In genomic region chrX:109890910-109891502, GRCh38 we compare ENCODE assay signal across 8 cellular contexts.
A peak's percentile ranks its signal among the peaks of the same experiment; 100 is the strongest.
DNase-seq lines count a peak whose midpoint lies in the region; ATAC-seq and TF ChIP-seq lines count a peak whose summit lies in the region.

No MANE protein-coding gene starts in this region.

- no peaks in the 10 kb centered on the region for H3K4me1 ChIP-seq in PC-3 (ENCODE audit: insufficient read depth, low read length)

- H3K27me3 Mint-ChIP-seq in osteocyte (ENCODE audit: unreplicated experiment): peaks cover 39% of the 10 kb centered on the region

- TF ChIP-seq CTCF in AG10803 (conservative IDR thresholded peaks at IDR 0.05; ENCODE audit: low read length): peak; percentile 78
- peak; percentile 89 for TF ChIP-seq CTCF in PC-3 (conservative IDR thresholded peaks at IDR 0.05; ENCODE audit: low read depth, low read length)
- TF ChIP-seq CTCF in fibroblast of villous mesenchyme (IDR thresholded peaks at IDR 0.05; ENCODE audit: insufficient read depth, low read depth, low read length): peak; percentile 84
- peak; percentile 95 for TF ChIP-seq CTCF in osteocyte (IDR thresholded peaks at IDR 0.05)

- no peak overlapping the region for H3K27ac ChIP-seq in PC-3 (ENCODE audit: low read length)

- ATAC-seq in GM18867 (IDR thresholded peaks at IDR 0.05; ENCODE audit: unreplicated experiment): peak; percentile 69
- peak; percentile 71 for ATAC-seq in HG03521 (IDR thresholded peaks at IDR 0.05; ENCODE audit: unreplicated experiment)
- ATAC-seq in PC-3: peak; percentile 84

- no peaks in the 10 kb centered on the region for H3K9me2 ChIP-seq in PC-3 (replicated peaks; ENCODE audit: low read length)

- H3F3A ChIP-seq in PC-3 (ENCODE audit: low read length, unreplicated experiment): no peaks in the 10 kb centered on the region

- H3K4me1 Mint-ChIP-seq in osteocyte (ENCODE audit: unreplicated experiment): no peaks in the 10 kb centered on the region

- no peak overlapping the region for H3K9ac ChIP-seq in PC-3 (ENCODE audit: low read length)

- no peaks in the 10 kb centered on the region for H4K20me1 ChIP-seq in PC-3 (ENCODE audit: low read length)

- H3K9me3 Mint-ChIP-seq in osteocyte (ENCODE audit: unreplicated experiment): no peaks in the 10 kb centered on the region

- H3K79me2 ChIP-seq in PC-3 (ENCODE audit: low read length): no peaks in the 10 kb centered on the region

- H2AFZ ChIP-seq in PC-3 (ENCODE audit: low read length): peak overlapping the region; percentile 60

- H3K4me3 ChIP-seq in AG10803 (ENCODE audit: low read length) (no peak overlapping the region), PC-3 (ENCODE audit: low read length) (no peak overlapping the region), fibroblast of villous mesenchyme (ENCODE audit: low read depth, low read length) (no peak overlapping the region)

- BruUV-seq in PC-3 (replicated peaks; lab: Mats Ljungman, UMichigan): no TSS peak

- H3K36me3 ChIP-seq in PC-3 (ENCODE audit: low read depth, low read length): no peaks in the 10 kb centered on the region

- DNase-seq in AG10803 (ENCODE audit: low read depth) (peak; percentile 48), PC-3 (peak; percentile 74), fibroblast of villous mesenchyme (ENCODE audit: low read depth) (peak; percentile 57), osteocyte (ENCODE audit: extremely low spot score, unreplicated experiment) (peak; percentile 87), ureter (ENCODE audit: low spot score) (peak; percentile 55)
- peak; percentile 68 to 71 for DNase-seq in activated T-cell treated with anti-CD3 and anti-CD28 coated beads, Interleukin-2, amount 50 U/mL, for 48 hours

- no peak overlapping the region for H3K27ac Mint-ChIP-seq in osteocyte (ENCODE audit: unreplicated experiment)

- no peaks in the 10 kb centered on the region for H3K36me3 Mint-ChIP-seq in osteocyte (ENCODE audit: unreplicated experiment)

- CTCF ChIA-PET in PC-3 (lab: Charles Lee): interaction anchor here (0.6 to 1.7 kb wide), 12 partner anchors 12 to 407 kb away, joined by 3 to 8 read pairs (median 4); no protein-coding TSS in a partner anchor

- intact Hi-C loops in PC-3 (cut with micrococcal nuclease): loop anchor here (2.0 kb wide), 1 partner anchor 404 kb away; no protein-coding TSS in a partner anchor

- H3K9me3 ChIP-seq in PC-3 (ENCODE audit: low read length): no peaks in the 10 kb centered on the region

- POLR2A ChIA-PET in PC-3 (lab: Charles Lee; ENCODE audit: unreplicated experiment): interaction anchor here (0.6 kb wide), 2 partner anchors 29 to 1984 kb away, joined by 3 to 5 read pairs; no protein-coding TSS in a partner anchor

- no peak overlapping the region for H3K4me2 ChIP-seq in PC-3 (ENCODE audit: low read length)

- H3K4me3 Mint-ChIP-seq in osteocyte (ENCODE audit: unreplicated experiment): no peak overlapping the region

- no peaks in the 10 kb centered on the region for H3K27me3 ChIP-seq in PC-3 (ENCODE audit: low read length)
